8 cellular contexts compared by ENCODE assay signal in genomic region chr12:110591508-110592051, GRCh38. TPM values are rescaled to one million over a fixed set of nuclear protein-coding genes. Genes with fewer than 3 reads are reported as not detected.
DNase-seq lines count a peak whose midpoint lies in the region; ATAC-seq and TF ChIP-seq lines count a peak whose summit lies in the region.

No MANE protein-coding gene starts in this region.

- peak overlapping the region; percentile 37 for H3K9ac ChIP-seq in Karpas-422 (ENCODE audit: low read length)

- H3K4me2 ChIP-seq in Karpas-422 (ENCODE audit: low read depth, low read length, poor library complexity, severe bottlenecking): peak overlapping the region; percentile 59

- H3K27me3 Mint-ChIP-seq in CD4-positive, CD25-positive, alpha-beta regulatory T cell: no peaks in the 10 kb centered on the region
- no peaks in the 10 kb centered on the region for H3K27me3 Mint-ChIP-seq in chondrocyte (ENCODE audit: low read depth)
- no peaks in the 10 kb centered on the region for H3K27me3 Mint-ChIP-seq in natural killer cell (ENCODE audit: low read depth in 2 of 2)

- H3K36me3 ChIP-seq in CD4-positive, CD25-positive, alpha-beta regulatory T cell (ENCODE audit: control insufficient read depth, insufficient read depth, low read length): no peaks in the 10 kb centered on the region
- H3K36me3 ChIP-seq in Karpas-422 (ENCODE audit: insufficient read depth, low read length): no peaks in the 10 kb centered on the region

- no peaks in the 10 kb centered on the region for H3K9me2 ChIP-seq in Karpas-422 (replicated peaks; ENCODE audit: insufficient read depth, low read length)

- H3K79me2 ChIP-seq in Karpas-422 (ENCODE audit: low read length): no peaks in the 10 kb centered on the region

- DNase-seq in CD4-positive, CD25-positive, alpha-beta regulatory T cell: no peak
- DNase-seq in Karpas-422 (no peak), chondrocyte (ENCODE audit: low spot score) (no peak), natural killer cell (no peak), foreskin keratinocyte (no peak), HUDEP-2 (lab: John Stamatoyannopoulos, UW; ENCODE audit: unreplicated experiment in 76 of 76) (no peak), NCI-H524 treated with DMSO at 0.1 percent for 48 hours (lab: John Stamatoyannopoulos, UW) (no peak)

- H4K20me1 ChIP-seq in Karpas-422 (ENCODE audit: insufficient read depth, low read depth, low read length): no peaks in the 10 kb centered on the region

- H2AFZ ChIP-seq in Karpas-422 (ENCODE audit: low read length): peak overlapping the region; percentile 46

- peaks cover 14% of the 10 kb centered on the region for H3K4me1 ChIP-seq in CD4-positive, CD25-positive, alpha-beta regulatory T cell (ENCODE audit: control insufficient read depth, insufficient read depth, low read length, poor library complexity, severe bottlenecking)
- H3K4me1 ChIP-seq in Karpas-422 (ENCODE audit: low read length) (peaks cover 16% of the 10 kb centered on the region), foreskin keratinocyte (no peaks in the 10 kb centered on the region)

- no peaks in the 10 kb centered on the region for H3K9me3 Mint-ChIP-seq in CD4-positive, CD25-positive, alpha-beta regulatory T cell
- H3K9me3 Mint-ChIP-seq in chondrocyte (ENCODE audit: low read depth) (no peaks in the 10 kb centered on the region), natural killer cell (no peaks in the 10 kb centered on the region)

- no peak overlapping the region for H3K4me3 Mint-ChIP-seq in CD4-positive, CD25-positive, alpha-beta regulatory T cell
- H3K4me3 Mint-ChIP-seq in chondrocyte (ENCODE audit: unreplicated experiment) (no peak overlapping the region), natural killer cell (no peak overlapping the region)

- no peaks in the 10 kb centered on the region for H3K27me3 ChIP-seq in CD4-positive, CD25-positive, alpha-beta regulatory T cell (ENCODE audit: control insufficient read depth, insufficient read depth, low read length)
- H3K27me3 ChIP-seq in Karpas-422 (ENCODE audit: low read length) (no peaks in the 10 kb centered on the region), foreskin keratinocyte (no peaks in the 10 kb centered on the region)

- peak overlapping the region; percentile 80 for H3K27ac ChIP-seq in CD4-positive, CD25-positive, alpha-beta regulatory T cell (ENCODE audit: insufficient read depth, low read length, poor library complexity, severe bottlenecking)
- H3K27ac ChIP-seq in Karpas-422 (ENCODE audit: low read length) (peak overlapping the region; percentile 71), foreskin keratinocyte (no peak overlapping the region)

- no peaks in the 10 kb centered on the region for H3K36me3 Mint-ChIP-seq in CD4-positive, CD25-positive, alpha-beta regulatory T cell
- no peaks in the 10 kb centered on the region for H3K36me3 Mint-ChIP-seq in chondrocyte (ENCODE audit: low read depth)
- no peaks in the 10 kb centered on the region for H3K36me3 Mint-ChIP-seq in natural killer cell

- TF ChIP-seq CTCF in chondrocyte (IDR thresholded peaks at IDR 0.05): no peak
- TF ChIP-seq CTCF in natural killer cell (IDR thresholded peaks at IDR 0.05): no peak
- TF ChIP-seq CTCF in foreskin keratinocyte (conservative IDR thresholded peaks at IDR 0.05): no peak

- no peaks in the 10 kb centered on the region for H3K9me3 ChIP-seq in CD4-positive, CD25-positive, alpha-beta regulatory T cell (ENCODE audit: control insufficient read depth in 2 of 2, low read length in 2 of 2)
- no peaks in the 10 kb centered on the region for H3K9me3 ChIP-seq in Karpas-422 (ENCODE audit: low read length)

- intact Hi-C loops in natural killer cell (cut with micrococcal nuclease): no loop called here

- H3K4me3 ChIP-seq in CD4-positive, CD25-positive, alpha-beta regulatory T cell (ENCODE audit: low read depth, low read length): no peak overlapping the region
- peak overlapping the region; percentile 21 for H3K4me3 ChIP-seq in Karpas-422 (ENCODE audit: low read length)

- peaks cover 9 to 23% (median 15%) of the 10 kb centered on the region in 4 donors for H3K4me1 Mint-ChIP-seq in CD4-positive, CD25-positive, alpha-beta regulatory T cell
- H3K4me1 Mint-ChIP-seq in chondrocyte (ENCODE audit: low read depth): no peaks in the 10 kb centered on the region
- peaks cover 16% of the 10 kb centered on the region in 2 donors for H3K4me1 Mint-ChIP-seq in natural killer cell

- ATAC-seq in CD4-positive, CD25-positive, alpha-beta regulatory T cell (ENCODE audit: low read depth in 2 of 2): no peak
- ATAC-seq in natural killer cell: no peak
- ATAC-seq in GM21528 (IDR thresholded peaks at IDR 0.05; ENCODE audit: low FRiP score, unreplicated experiment): no peak
- ATAC-seq in foreskin keratinocyte: no peak

- peak overlapping the region; percentile 82 to 93 (median 89) for H3K27ac Mint-ChIP-seq in CD4-positive, CD25-positive, alpha-beta regulatory T cell
- H3K27ac Mint-ChIP-seq in chondrocyte (ENCODE audit: unreplicated experiment) (peak overlapping the region; percentile 13), natural killer cell (peak overlapping the region; percentile 68 to 87)

RNA-seq across cellular contexts. Expression of gene PPTC7, which starts 8.5 kb away (rescaled TPM):
- 42.3 TPM for total RNA-seq in CD4-positive, CD25-positive, alpha-beta regulatory T cell
- polyA plus RNA-seq in CD4-positive, CD25-positive, alpha-beta regulatory T cell: 10 to 100 TPM in 1 of 4 donors, 1 to 10 TPM in 3; 6.7 to 10.3 (median 8.4) TPM
- total RNA-seq in Karpas-422 (2014; rRNA removed; shearing (Covaris generic); ENCODE audit: low replicate concordance): 16.1 and 27.4 TPM in 2 replicates
- 10.9 to 15.3 TPM (median 13.9 TPM) in 3 replicates for total RNA-seq in chondrocyte
- 10 to 100 TPM; 44.0 to 52.7 (median 48.0) TPM for total RNA-seq in natural killer cell
- 26.6 and 27.2 TPM in 2 replicates for total RNA-seq in foreskin keratinocyte
- polyA plus RNA-seq in foreskin keratinocyte: 9.6 and 12.0 TPM in 2 replicates

RNA-seq across cellular contexts. Expression of gene TCTN1, which starts 22.3 kb away (rescaled TPM):
- total RNA-seq in CD4-positive, CD25-positive, alpha-beta regulatory T cell: 1.6 TPM
- polyA plus RNA-seq in CD4-positive, CD25-positive, alpha-beta regulatory T cell: 1 to 10 TPM; 2.7 to 5.8 (median 4.0) TPM
- total RNA-seq in Karpas-422 (2014; rRNA removed; shearing (Covaris generic); ENCODE audit: low replicate concordance): 31.0 and 31.3 TPM in 2 replicates
- total RNA-seq in chondrocyte (32.9 to 55.1 TPM (median 37.1 TPM) in 3 replicates), natural killer cell (1 to 10 TPM; 4.3 to 6.6 (median 5.2) TPM), foreskin keratinocyte (21.4 and 22.7 TPM in 2 replicates)
- 18.2 and 21.6 TPM in 2 replicates for polyA plus RNA-seq in foreskin keratinocyte

Comparison
In these comparisons a context has a peak if more than half of its experiments do, and no peak if none do; other contexts are left out.
1. H3K27ac Mint-ChIP-seq: peak in every context shown above with its lines; median percentile 89 in CD4-positive, CD25-positive, alpha-beta regulatory T cell; 78 in natural killer cell; 13 in chondrocyte.